In the genomic region with DNA sequence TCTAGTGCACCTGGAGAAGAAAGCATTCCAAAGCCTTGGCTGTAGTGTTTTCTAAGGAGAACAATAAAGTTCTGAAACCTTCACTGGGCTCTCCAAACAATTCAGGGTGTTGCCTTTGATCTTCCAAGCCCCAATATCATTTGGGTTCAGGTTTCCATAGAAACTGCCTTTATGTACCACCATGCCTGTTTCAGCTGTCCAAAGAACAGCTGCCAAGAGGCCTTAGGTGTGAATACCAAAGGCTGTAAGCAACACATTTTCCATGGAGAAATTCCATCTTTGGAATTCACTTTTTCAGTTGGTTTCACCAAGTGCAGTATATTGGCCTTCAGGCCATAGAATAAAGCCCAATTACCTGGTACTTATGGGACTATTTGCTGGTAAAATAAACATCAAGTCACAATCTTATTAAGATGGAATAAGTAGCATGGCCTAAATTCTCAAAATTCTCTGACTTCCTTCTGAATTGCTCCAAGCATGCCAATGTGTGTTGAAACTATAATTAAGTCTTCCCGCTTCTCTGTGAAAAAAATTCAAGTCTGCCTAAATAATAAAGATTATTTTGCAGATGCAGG, we compare ENCODE assay signal across 35 cellular contexts.
"Had no signal": no experiment of that assay in that cellular context is flagged by ENCODE, and none has a peak within 500 bp of the region (broad histone marks: within the 10 kb centered on the region; RNA-seq: fewer than 3 reads in every experiment).

No MANE protein-coding gene starts in this region.

- H3K36me3 ChIP-seq: brain microvascular endothelial cell, Peyer's patch had no signal

- H3K4me1 ChIP-seq: Peyer's patch had no signal

- H3K36me3 Mint-ChIP-seq: activated naive CD4-positive, alpha-beta T cell treated with anti-CD3 and anti-CD28 coated beads, Interleukin-2, amount 10 ng/mL, durations not matched to agents 7 days and 5 days had no signal

- DNase-seq: activated B cell treated with CpG ODN at 0.5 μM for 24 hours; activated CD4-positive, alpha-beta memory T cell treated with anti-CD3 and anti-CD28 coated beads for 36 hours; activated CD4-positive, alpha-beta T cell treated with anti-CD3 and anti-CD28 coated beads for 4 hours; activated CD4-positive, alpha-beta T cell treated with anti-CD3 and anti-CD28 coated beads, Interleukin-2, amount 50 U/mL, for 1 hour; activated CD4-positive, CD25-positive, alpha-beta regulatory T cell treated with anti-CD3 and anti-CD28 coated beads, Interleukin-2, amount 50 U/mL, for 72 hours; activated CD8-positive, alpha-beta memory T cell treated with anti-CD3 and anti-CD28 coated beads, Interleukin-2, amount 50 U/mL, for 4 hours; activated naive CD4-positive, alpha-beta T cell treated with anti-CD3 and anti-CD28 coated beads, Interleukin-2, amount 10 ng/mL, durations not matched to agents 7 days and 5 days; activated naive CD8-positive, alpha-beta T cell treated with anti-CD3 and anti-CD28 coated beads, Interleukin-2, amount 50 U/mL, for 24 hours; activated T-cell treated with anti-CD3 and anti-CD28 coated beads for 4 hours; activated T-cell treated with anti-CD3 and anti-CD28 coated beads, Interleukin-2, amount 50 U/mL, for 4 hours; amniotic stem cell; aorta; brain microvascular endothelial cell; central memory CD4-positive, alpha-beta T cell; Karpas-422; KBM-7; MM.1S; NCI-H1092 treated with DMSO at 0.1 percent for 48 hours; NCI-H1417; NCI-H146; NCI-H187; NCI-H2029 treated with DMSO at 0.1 percent for 48 hours; NCI-H345; NCI-H524 treated with DMSO at 0.1 percent for 48 hours; PC-3; Peyer's patch; RPMI8226; SIG-M5; SW 1271; T-helper 1 cell; T-helper 2 cell; T-helper 9 cell had no signal

- H3K27ac ChIP-seq: brain microvascular endothelial cell, Peyer's patch, VCaP had no signal

- H3K4me3 Mint-ChIP-seq: activated B cell treated with CpG ODN at 0.5 μM for 24 hours; activated CD4-positive, alpha-beta memory T cell treated with anti-CD3 and anti-CD28 coated beads for 36 hours; activated naive CD4-positive, alpha-beta T cell treated with anti-CD3 and anti-CD28 coated beads, Interleukin-2, amount 10 ng/mL, durations not matched to agents 7 days and 5 days; activated naive CD8-positive, alpha-beta T cell; activated naive CD8-positive, alpha-beta T cell treated with anti-CD3 and anti-CD28 coated beads, Interleukin-2, amount 50 U/mL, for 24 hours; activated T-cell treated with anti-CD3 and anti-CD28 coated beads, Interleukin-2, amount 50 U/mL, for 4 hours; activated T-helper 1 cell treated with anti-CD3 and anti-CD28 coated beads, Interleukin-12 subunit alpha, Interleukin-12 subunit beta, Interleukin-2, Interleukin-4 antibody, amounts not matched to agents 30 ng/mL and 10 ng/mL and 1 ng/mL, durations not matched to agents 14 hours and 24 hours and 36 hours had no signal

- H3K9me3 Mint-ChIP-seq: activated T-helper 1 cell treated with anti-CD3 and anti-CD28 coated beads, Interleukin-12 subunit alpha, Interleukin-12 subunit beta, Interleukin-2, Interleukin-4 antibody, amounts not matched to agents 30 ng/mL and 10 ng/mL and 1 ng/mL, durations not matched to agents 14 hours and 24 hours and 36 hours had no signal

- H3K27ac Mint-ChIP-seq: activated B cell treated with CpG ODN at 0.5 μM for 24 hours; activated CD4-positive, alpha-beta memory T cell treated with anti-CD3 and anti-CD28 coated beads for 36 hours; activated naive CD4-positive, alpha-beta T cell treated with anti-CD3 and anti-CD28 coated beads, Interleukin-2, amount 10 ng/mL, durations not matched to agents 7 days and 5 days; activated naive CD8-positive, alpha-beta T cell; activated naive CD8-positive, alpha-beta T cell treated with anti-CD3 and anti-CD28 coated beads, Interleukin-2, amount 50 U/mL, for 24 hours; activated T-helper 1 cell treated with anti-CD3 and anti-CD28 coated beads, Interleukin-12 subunit alpha, Interleukin-12 subunit beta, Interleukin-2, Interleukin-4 antibody, amounts not matched to agents 30 ng/mL and 10 ng/mL and 1 ng/mL, durations not matched to agents 14 hours and 24 hours and 36 hours had no signal

- H3K27me3 ChIP-seq: brain microvascular endothelial cell, Peyer's patch had no signal

- H3K4me3 ChIP-seq: Peyer's patch had no signal

- H3K4me1 Mint-ChIP-seq: activated naive CD4-positive, alpha-beta T cell treated with anti-CD3 and anti-CD28 coated beads, Interleukin-2, amount 10 ng/mL, durations not matched to agents 7 days and 5 days; activated naive CD8-positive, alpha-beta T cell treated with anti-CD3 and anti-CD28 coated beads, Interleukin-2, amount 50 U/mL, for 24 hours had no signal
